In the genomic region with DNA sequence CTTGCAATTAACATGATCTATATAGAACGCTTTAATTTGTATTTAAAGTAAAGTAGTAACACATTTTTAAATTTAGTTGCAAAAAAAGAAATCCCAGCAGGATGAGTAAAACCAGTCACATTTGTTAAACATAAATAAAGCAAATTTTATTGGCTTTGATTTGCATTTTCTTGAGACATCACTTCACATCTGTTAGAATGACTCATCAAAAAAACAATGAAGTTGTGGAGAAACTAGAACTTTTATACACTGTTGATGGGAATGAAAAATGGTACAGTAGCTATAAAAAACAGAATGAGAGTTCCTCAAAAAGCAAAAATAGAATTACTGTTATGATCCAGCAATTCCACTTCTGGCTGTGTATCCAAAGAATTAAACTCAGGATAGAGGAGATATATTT, we compare ENCODE assay signal across 23 cellular contexts.
"Had no signal": no experiment of that assay in that cellular context is flagged by ENCODE, and none has a peak within 500 bp of the region (broad histone marks: within the 10 kb centered on the region; RNA-seq: fewer than 3 reads in every experiment).

No MANE protein-coding gene starts in this region.

- ATAC-seq: activated T-helper 17 cell treated with anti-CD3 and anti-CD28 coated beads, Interleukin-2, amount 50 U/mL, for 72 hours; body of pancreas; T-helper 17 cell had no signal

- H3K27ac ChIP-seq: body of pancreas, VCaP had no signal

- FAIRE-seq: TTC549 had no signal

- H3K4me1 Mint-ChIP-seq: activated CD4-positive, alpha-beta T cell treated with anti-CD3 and anti-CD28 coated beads, Interleukin-2, amount 10 ng/mL, durations not matched to agents 7 days and 5 days; activated T-helper 17 cell treated with anti-CD3 and anti-CD28 coated beads, Interleukin-2, amount 50 U/mL, for 72 hours; central memory CD8-positive, alpha-beta T cell; T-helper 17 cell had no signal

- H3K4me1 ChIP-seq: body of pancreas had no signal

- H3K4me3 ChIP-seq: body of pancreas had no signal

- H3K4me3 Mint-ChIP-seq: activated CD4-positive, alpha-beta memory T cell treated with anti-CD3 and anti-CD28 coated beads for 36 hours; activated CD4-positive, alpha-beta T cell treated with anti-CD3 and anti-CD28 coated beads, Interleukin-2, amount 10 ng/mL, durations not matched to agents 7 days and 5 days; activated naive CD4-positive, alpha-beta T cell treated with anti-CD3 and anti-CD28 coated beads for 36 hours; activated naive CD8-positive, alpha-beta T cell; activated T-helper 17 cell treated with anti-CD3 and anti-CD28 coated beads, Interleukin-2, amount 50 U/mL, for 72 hours; central memory CD8-positive, alpha-beta T cell; T-helper 17 cell had no signal

- H3K36me3 Mint-ChIP-seq: activated CD4-positive, alpha-beta memory T cell treated with anti-CD3 and anti-CD28 coated beads for 36 hours; activated naive CD8-positive, alpha-beta T cell had no signal

- H3K9me3 ChIP-seq: body of pancreas had no signal

- H3K9me3 Mint-ChIP-seq: activated CD4-positive, alpha-beta memory T cell treated with anti-CD3 and anti-CD28 coated beads for 36 hours; activated naive CD4-positive, alpha-beta T cell treated with anti-CD3 and anti-CD28 coated beads for 36 hours; activated T-helper 17 cell treated with anti-CD3 and anti-CD28 coated beads, Interleukin-2, amount 50 U/mL, for 72 hours had no signal

- H3K27me3 ChIP-seq: body of pancreas had no signal

- DNase-seq: activated CD4-positive, alpha-beta memory T cell treated with anti-CD3 and anti-CD28 coated beads for 36 hours; activated CD4-positive, alpha-beta T cell treated with anti-CD3 and anti-CD28 coated beads, Interleukin-2, amount 10 ng/mL, durations not matched to agents 7 days and 5 days; activated CD4-positive, CD25-positive, alpha-beta regulatory T cell; activated CD8-positive, alpha-beta memory T cell treated with anti-CD3 and anti-CD28 coated beads for 24 hours; activated gamma-delta T cell; activated naive CD4-positive, alpha-beta T cell treated with anti-CD3 and anti-CD28 coated beads for 36 hours; activated T-cell treated with anti-CD3 and anti-CD28 coated beads, Interleukin-2, amount 50 U/mL, for 48 hours; body of pancreas; NCI-H1048; NCI-H146; NCI-H187 treated with DMSO at 0.1 percent for 48 hours; NCI-H2171; NCI-H2227 treated with DMSO at 0.1 percent for 48 hours; NCI-H526; NCI-H82; SIG-M5; T-helper 17 cell; T-helper 9 cell had no signal

- H3K27me3 Mint-ChIP-seq: activated CD4-positive, alpha-beta memory T cell treated with anti-CD3 and anti-CD28 coated beads for 36 hours; activated CD4-positive, alpha-beta T cell treated with anti-CD3 and anti-CD28 coated beads, Interleukin-2, amount 10 ng/mL, durations not matched to agents 7 days and 5 days; activated naive CD8-positive, alpha-beta T cell; activated T-helper 17 cell treated with anti-CD3 and anti-CD28 coated beads, Interleukin-2, amount 50 U/mL, for 72 hours; central memory CD8-positive, alpha-beta T cell; T-helper 17 cell had no signal
